In the genomic region with DNA sequence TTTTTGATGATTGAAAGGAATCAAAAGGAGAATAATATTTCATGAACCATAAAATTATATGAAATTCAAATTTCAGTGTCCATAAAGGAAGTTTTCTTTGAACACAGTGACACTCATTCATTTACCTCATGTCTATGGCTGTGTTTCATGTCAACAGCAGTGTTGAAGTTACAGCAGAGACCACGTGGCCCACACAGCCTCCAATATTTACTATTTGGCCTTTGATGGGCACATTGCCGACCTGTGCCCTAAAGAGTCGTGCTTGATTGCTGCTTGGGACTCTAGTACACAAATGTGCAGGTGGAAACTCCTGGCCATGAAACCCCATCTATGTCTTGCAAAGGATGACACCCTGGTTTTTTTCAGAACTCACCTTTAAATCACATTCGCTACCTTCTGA, we compare ENCODE assay signal across 6 cellular contexts. TPM values are rescaled to one million over a fixed set of nuclear protein-coding genes. Genes with fewer than 3 reads are reported as not detected.
"Had no signal": no experiment of that assay in that cellular context is flagged by ENCODE, and none has a peak within 500 bp of the region (broad histone marks: within the 10 kb centered on the region; RNA-seq: fewer than 3 reads in every experiment).

No MANE protein-coding gene starts in this region.

- DNase-seq: IMR-90, KBM-7, KG1 had no signal

- H3K27ac ChIP-seq: HL-60 had no signal

- H3K4me3 ChIP-seq: K562 had no signal

- ATAC-seq: K562 had no signal

- FAIRE-seq: K562 had no signal

RNA-seq across cellular contexts. Expression of gene CES1, which starts 57.0 kb away (rescaled TPM):
- total RNA-seq: HT-29, IMR-90 had no signal
